1 cellular context compared by ENCODE assay signal in the genomic region with DNA sequence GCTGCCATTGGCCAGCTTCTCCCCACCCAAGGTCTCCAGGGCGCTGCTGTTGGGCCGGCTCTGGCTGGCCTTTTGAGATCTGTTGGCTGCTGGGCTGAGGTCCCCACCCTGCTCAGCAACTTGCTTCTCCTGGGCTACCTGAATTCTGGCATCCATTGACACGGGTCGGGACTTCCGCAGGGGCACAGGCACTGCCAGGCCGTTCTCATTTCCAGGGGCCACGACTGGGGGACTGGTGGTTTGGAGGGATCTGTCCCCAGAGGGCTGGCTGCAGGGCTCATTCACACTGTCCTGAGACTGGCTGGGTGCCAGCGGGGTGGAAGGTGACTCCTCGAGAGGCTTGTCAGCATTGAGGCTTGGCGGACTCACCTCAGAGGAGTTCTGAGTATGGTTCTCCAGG.
TF ChIP-seq lines count a peak whose summit lies in the region.

No MANE protein-coding gene starts in this region.

TF ChIP-seq in endothelial cell of umbilical vein, 7 proteins besides CTCF, POLR2A, EP300 and RAD21 (continued from another document):
- TF ChIP-seq POLR2AphosphoS5 (IDR thresholded peaks at IDR 0.05; ENCODE audit: insufficient read depth, low read depth, low read length): no peak
- TF ChIP-seq MYC (IDR thresholded peaks at IDR 0.05; ENCODE audit: low read depth, low read length): no peak
- TF ChIP-seq FOS (IDR thresholded peaks at IDR 0.05; ENCODE audit: borderline replicate concordance, insufficient read depth, low read length): no peak
- no peak for TF ChIP-seq EZH2 (IDR thresholded peaks at IDR 0.05; ENCODE audit: borderline replicate concordance, low read depth, low read length, severe bottlenecking)
